Comparison of ENCODE assay signal across 1 cellular context in genomic region chr18:8307960-8308359, GRCh38.
TF ChIP-seq lines count a peak whose summit lies in the region.

No MANE protein-coding gene starts in this region.

TF ChIP-seq in HCT116, 20 proteins besides CTCF, POLR2A, EP300 and RAD21 (continued from another document):
- TF ChIP-seq REST (IDR thresholded peaks at IDR 0.05; ENCODE audit: low read depth), result no peak
- no peak for TF ChIP-seq SRF (IDR thresholded peaks at IDR 0.05; ENCODE audit: low read depth)
- no peak for TF ChIP-seq SP1 (IDR thresholded peaks at IDR 0.05; ENCODE audit: low read depth)
- no peak for TF ChIP-seq ELF1 (IDR thresholded peaks at IDR 0.05; ENCODE audit: borderline replicate concordance, low read depth)
- TF ChIP-seq CEBPB (IDR thresholded peaks at IDR 0.05; ENCODE audit: low read depth), result no peak
- no peak for TF ChIP-seq EZH2phosphoT487 (IDR thresholded peaks at IDR 0.05; ENCODE audit: borderline replicate concordance)
- no peak for TF ChIP-seq POLR2AphosphoS5 (IDR thresholded peaks at IDR 0.05; ENCODE audit: low read depth, low read length)
- no peak for TF ChIP-seq TCF7L2 (IDR thresholded peaks at IDR 0.05; ENCODE audit: borderline replicate concordance, extremely low read depth, insufficient read depth, insufficient read length)
- TF ChIP-seq JUND (IDR thresholded peaks at IDR 0.05), result no peak
- TF ChIP-seq ZNF274 (IDR thresholded peaks at IDR 0.05; ENCODE audit: low read depth, low read length), result no peak
- TF ChIP-seq FOSL1 (IDR thresholded peaks at IDR 0.05; ENCODE audit: low read depth), result no peak
- TF ChIP-seq ZFX (IDR thresholded peaks at IDR 0.05), result no peak
- TF ChIP-seq YY1 (IDR thresholded peaks at IDR 0.05; ENCODE audit: extremely low read depth, insufficient replicate concordance, low read depth, low read length), result no peak
- TF ChIP-seq EGR1 (IDR thresholded peaks at IDR 0.05; ENCODE audit: low read depth), result no peak
- no peak for TF ChIP-seq MAX (IDR thresholded peaks at IDR 0.05)
- no peak for TF ChIP-seq CBX3 (IDR thresholded peaks at IDR 0.05; ENCODE audit: low read depth)
- TF ChIP-seq ATF3 (IDR thresholded peaks at IDR 0.05), result no peak
